In genomic region chr16:89331371-89332109, GRCh38 we compare ENCODE assay signal across 15 cellular contexts.
DNase-seq lines count a peak whose midpoint lies in the region; ATAC-seq and TF ChIP-seq lines count a peak whose summit lies in the region.
"Had no signal": no experiment of that assay in that cellular context is flagged by ENCODE, and none has a peak within 500 bp of the region (broad histone marks: within the 10 kb centered on the region; RNA-seq: fewer than 3 reads in every experiment).

No MANE protein-coding gene starts in this region.

- H3K4me1 Mint-ChIP-seq in activated T-cell treated with anti-CD3 and anti-CD28 coated beads, Interleukin-2, amount 50 U/mL, for 4 hours (ENCODE audit: low read depth) = peaks cover 82% of the 10 kb centered on the region
- peaks cover 95% of the 10 kb centered on the region for H3K4me1 Mint-ChIP-seq in stimulated activated naive CD8-positive, alpha-beta T cell treated with anti-CD3 and anti-CD28 coated beads, Interleukin-15, Interleukin-2, amounts not matched to agents 100 ng/mL and 50 ng/mL, for 24 hours (ENCODE audit: low read depth)

- H3K36me3 ChIP-seq in RWPE2 (ENCODE audit: low read depth) = peaks cover 13% of the 10 kb centered on the region
- H3K36me3 ChIP-seq: cardiac muscle cell, left lung, neural progenitor cell had no signal

- H3K9me3 Mint-ChIP-seq in activated T-cell treated with anti-CD3 and anti-CD28 coated beads, Interleukin-2, amount 50 U/mL, for 4 hours = no peaks in the 10 kb centered on the region
- no peaks in the 10 kb centered on the region for H3K9me3 Mint-ChIP-seq in stimulated activated naive CD8-positive, alpha-beta T cell treated with anti-CD3 and anti-CD28 coated beads, Interleukin-15, Interleukin-2, amounts not matched to agents 100 ng/mL and 50 ng/mL, for 24 hours
- H3K9me3 Mint-ChIP-seq: neural progenitor cell had no signal

- no peak overlapping the region for H3K4me3 Mint-ChIP-seq in activated T-cell treated with anti-CD3 and anti-CD28 coated beads, Interleukin-2, amount 50 U/mL, for 4 hours
- H3K4me3 Mint-ChIP-seq in stimulated activated naive CD8-positive, alpha-beta T cell treated with anti-CD3 and anti-CD28 coated beads, Interleukin-15, Interleukin-2, amounts not matched to agents 100 ng/mL and 50 ng/mL, for 24 hours = peak overlapping the region; percentile 33

- H3K4me3 ChIP-seq in RWPE2 (ENCODE audit: severe bottlenecking) = no peak overlapping the region
- H3K4me3 ChIP-seq: cardiac muscle cell, left lung, neural progenitor cell, Peyer's patch had no signal

- peak overlapping the region; percentile 92 for H3K27ac Mint-ChIP-seq in stimulated activated naive CD8-positive, alpha-beta T cell treated with anti-CD3 and anti-CD28 coated beads, Interleukin-15, Interleukin-2, amounts not matched to agents 100 ng/mL and 50 ng/mL, for 24 hours

- H3K4me1 ChIP-seq in RWPE2 (ENCODE audit: insufficient read depth, poor library complexity, severe bottlenecking) = peaks cover 48% of the 10 kb centered on the region

- peak; percentile 49 to 63 for ATAC-seq in activated T-cell treated with anti-CD3 and anti-CD28 coated beads, Interleukin-2, amount 50 U/mL, for 4 hours
- ATAC-seq in RWPE2 (ENCODE audit: low read depth) = no peak
- ATAC-seq: left lung had no signal

- no peaks in the 10 kb centered on the region for H3K9me3 ChIP-seq in RWPE2 (ENCODE audit: severe bottlenecking)
- H3K9me3 ChIP-seq: left lung, Peyer's patch had no signal

- TF ChIP-seq CTCF in RWPE2 (IDR thresholded peaks at IDR 0.05; ENCODE audit: poor library complexity, severe bottlenecking) = no peak

- no peaks in the 10 kb centered on the region for H3K27me3 Mint-ChIP-seq in activated T-cell treated with anti-CD3 and anti-CD28 coated beads, Interleukin-2, amount 50 U/mL, for 4 hours (ENCODE audit: low read depth)
- H3K27me3 Mint-ChIP-seq in stimulated activated naive CD8-positive, alpha-beta T cell treated with anti-CD3 and anti-CD28 coated beads, Interleukin-15, Interleukin-2, amounts not matched to agents 100 ng/mL and 50 ng/mL, for 24 hours = no peaks in the 10 kb centered on the region

- H3K36me3 Mint-ChIP-seq in activated T-cell treated with anti-CD3 and anti-CD28 coated beads, Interleukin-2, amount 50 U/mL, for 4 hours (ENCODE audit: insufficient read depth) = peaks cover 3% of the 10 kb centered on the region
- H3K36me3 Mint-ChIP-seq in stimulated activated naive CD8-positive, alpha-beta T cell treated with anti-CD3 and anti-CD28 coated beads, Interleukin-15, Interleukin-2, amounts not matched to agents 100 ng/mL and 50 ng/mL, for 24 hours (ENCODE audit: low read depth) = peaks cover 9% of the 10 kb centered on the region

- no peaks in the 10 kb centered on the region for H3K27me3 ChIP-seq in RWPE2 (ENCODE audit: insufficient read depth, poor library complexity, severe bottlenecking)
- H3K27me3 ChIP-seq: cardiac muscle cell, left lung, neural progenitor cell, Peyer's patch had no signal

- H3K27ac ChIP-seq in RWPE2 (ENCODE audit: poor library complexity, severe bottlenecking) (peak overlapping the region; percentile 73), epithelial cell of prostate (peak overlapping the region; percentile 62)

- no peak for DNase-seq in activated T-cell treated with anti-CD3 and anti-CD28 coated beads, Interleukin-2, amount 50 U/mL, for 4 hours
- no peak for DNase-seq in activated T-cell treated with anti-CD3 and anti-CD28 coated beads, Interleukin-2, amount 50 U/mL, for 1 hour
- DNase-seq in RWPE2 (ENCODE audit: low spot score) (peak; percentile 21), epithelial cell of prostate (ENCODE audit: low read depth, low spot score) (no peak), NCI-H1417 treated with DMSO at 0.1 percent for 48 hours (lab: John Stamatoyannopoulos, UW) (no peak), epidermal melanocyte (ENCODE audit: insufficient read length, low spot score) (no peak)
- DNase-seq in stimulated activated CD4-positive, alpha-beta T cell treated with anti-CD3 and anti-CD28 coated beads, Interleukin-15, amount 100 ng/mL, for 24 hours = no peak
- DNase-seq: NCI-H1417, small intestine, T1000 had no signal
